Comparison of ENCODE assay signal across 8 cellular contexts in genomic region chr10:26861326-26861998, GRCh38. TPM values are rescaled to one million over a fixed set of nuclear protein-coding genes. Genes with fewer than 3 reads are reported as not detected.
DNase-seq lines count a peak whose midpoint lies in the region; ATAC-seq and TF ChIP-seq lines count a peak whose summit lies in the region.

No MANE protein-coding gene starts in this region.

- DNase-seq in A673 (ENCODE audit: low spot score) (no peak), body of pancreas (no peak), DMS79 (lab: John Stamatoyannopoulos, UW) (no peak)

- CTCF ChIA-PET in A673 (lab: Charles Lee), result interaction anchor here (0.6 to 1.5 kb wide), 3 partner anchors 20 to 237 kb away, joined by 3 to 4 read pairs (median 3); no protein-coding TSS in a partner anchor

- H3K36me3 ChIP-seq in A673 (ENCODE audit: insufficient read depth, low read length, poor library complexity, severe bottlenecking) (no peaks in the 10 kb centered on the region), body of pancreas (replicated peaks in 1 of 2; ENCODE audit: insufficient read depth in 1 of 2, low read depth in 2 of 2) (no peaks in the 10 kb centered on the region), muscle layer of duodenum (ENCODE audit: control insufficient read depth in 1 of 2, insufficient read depth in 2 of 2, low read length in 2 of 2) (peaks cover 0 to 10% of the 10 kb centered on the region in 2 donors)

- TF ChIP-seq CTCF in A673 (conservative IDR thresholded peaks at IDR 0.05; ENCODE audit: low read depth, low read length), result no peak
- TF ChIP-seq CTCF in body of pancreas (IDR thresholded peaks at IDR 0.05), result peak in 1 of 7 experiments; percentile 68

- H3K4me3 Mint-ChIP-seq in IgD-negative memory B cell, result peak overlapping the region; percentile 92 to 99 (median 98)

- H3K4me1 ChIP-seq in A673 (ENCODE audit: insufficient read depth, low read length, poor library complexity, severe bottlenecking), result peaks cover 12% of the 10 kb centered on the region
- peaks cover 33% of the 10 kb centered on the region for H3K4me1 ChIP-seq in body of pancreas
- peaks cover 0 to 23% of the 10 kb centered on the region in 2 donors for H3K4me1 ChIP-seq in muscle layer of duodenum (ENCODE audit: control insufficient read depth in 1 of 2, insufficient read depth in 2 of 2, low read length in 2 of 2)

- POLR2A ChIA-PET in A673 (lab: Charles Lee; ENCODE audit: low non-redundant PET), result interaction anchor here (0.5 kb wide), 1 partner anchor 37 kb away, joined by 3 read pairs; no protein-coding TSS in a partner anchor

- no peaks in the 10 kb centered on the region for H3K36me3 Mint-ChIP-seq in IgD-negative memory B cell

- no peak overlapping the region for H3K27ac ChIP-seq in A673 (ENCODE audit: low read depth, low read length, poor library complexity, severe bottlenecking)
- peak overlapping the region in 3 of 4 donors; percentile 66 to 80 (median 74) for H3K27ac ChIP-seq in body of pancreas
- peak overlapping the region; percentile 8 for H3K27ac ChIP-seq in muscle layer of duodenum (ENCODE audit: low read length)

- intact Hi-C loops in A673 (cut with micrococcal nuclease; ENCODE audit: unreplicated experiment) (loop anchor here (5.0 kb wide), 1 partner anchor 109 kb away; no protein-coding TSS in a partner anchor), body of pancreas (cut with DNase I) (no loop called here)

- H3K4me1 Mint-ChIP-seq in IgD-negative memory B cell, result peaks cover 13 to 17% (median 15%) of the 10 kb centered on the region in 3 donors

- no peak for TF ChIP-seq POLR2A in body of pancreas (IDR thresholded peaks at IDR 0.05)

- H3K9me3 ChIP-seq in A673 (ENCODE audit: low read depth, low read length, poor library complexity, severe bottlenecking) (no peaks in the 10 kb centered on the region), body of pancreas (no peaks in the 10 kb centered on the region), muscle layer of duodenum (ENCODE audit: control insufficient read depth in 1 of 2, low read length in 2 of 2) (no peaks in the 10 kb centered on the region)

- no peak for ATAC-seq in body of pancreas
- no peak for ATAC-seq in GM19467 (IDR thresholded peaks at IDR 0.05; ENCODE audit: unreplicated experiment)
- ATAC-seq in GM21423 (IDR thresholded peaks at IDR 0.05; ENCODE audit: unreplicated experiment), result no peak
- no peak for ATAC-seq in GM21360 (IDR thresholded peaks at IDR 0.05; ENCODE audit: unreplicated experiment)

- no peaks in the 10 kb centered on the region for H3K9me3 Mint-ChIP-seq in IgD-negative memory B cell

- H3K27ac Mint-ChIP-seq in IgD-negative memory B cell, result peak overlapping the region; percentile 89 to 97 (median 97)

- BruUV-seq in A673 (replicated peaks; lab: Mats Ljungman, UMichigan), result no TSS peak

- no peaks in the 10 kb centered on the region for H3K27me3 Mint-ChIP-seq in IgD-negative memory B cell

- peak overlapping the region; percentile 16 for H3K4me3 ChIP-seq in A673 (ENCODE audit: low read depth, low read length, poor library complexity, severe bottlenecking)
- no peak overlapping the region for H3K4me3 ChIP-seq in body of pancreas
- H3K4me3 ChIP-seq in muscle layer of duodenum (ENCODE audit: low read depth in 1 of 2, low read length in 2 of 2), result peak overlapping the region in 1 of 2 donors; percentile 54

- H3K27me3 ChIP-seq in A673 (replicated peaks; ENCODE audit: insufficient read depth, low read depth, low read length, poor library complexity) (no peaks in the 10 kb centered on the region), body of pancreas (no peaks in the 10 kb centered on the region), muscle layer of duodenum (ENCODE audit: low read depth, low read length) (peaks cover 6% of the 10 kb centered on the region)

- 38 to 47% methylated on average over 15 of the region's 15 CpGs for WGBS in body of pancreas, 2 donors

RNA-seq across cellular contexts. Expression of gene ABI1, which starts 0.7 kb away (rescaled TPM):
- total RNA-seq in A673 (2021), result 66.2 and 70.5 TPM in 2 replicates
- 93.8 TPM for polyA plus RNA-seq in IgD-negative memory B cell
- 10 to 100 TPM; 13.5 to 24.9 TPM for total RNA-seq in body of pancreas
